ENCODE assay signal across 20 cellular contexts in genomic region chr16:84850714-84851113, GRCh38.
"Had no signal": no experiment of that assay in that cellular context is flagged by ENCODE, and none has a peak within 500 bp of the region (broad histone marks: within the 10 kb centered on the region; RNA-seq: fewer than 3 reads in every experiment).

No MANE protein-coding gene starts in this region.

- H3K4me3 ChIP-seq: prostate gland, right atrium auricular region, skin epidermis, suprapubic skin had no signal

- H3K27me3 ChIP-seq: right atrium auricular region, suprapubic skin had no signal

- H3K4me1 ChIP-seq: prostate gland, right atrium auricular region, suprapubic skin had no signal

- H3K9me3 ChIP-seq: prostate gland, right atrium auricular region, suprapubic skin had no signal

- H3K27ac Mint-ChIP-seq: activated CD4-positive, alpha-beta memory T cell treated with anti-CD3 and anti-CD28 coated beads, Interleukin-2, amount 10 ng/mL, durations not matched to agents 7 days and 5 days; activated naive CD4-positive, alpha-beta T cell treated with anti-CD3 and anti-CD28 coated beads, Interleukin-2, amount 10 ng/mL, durations not matched to agents 7 days and 5 days; activated naive CD8-positive, alpha-beta T cell treated with anti-CD3 and anti-CD28 coated beads, Interleukin-2, amount 50 U/mL, for 24 hours; activated T-helper 2 cell treated with anti-CD3 and anti-CD28 coated beads, Interferon-gamma antibody, Interleukin-2, Interleukin-4, amounts not matched to agents 10 μg/mL and 5 μg/mL and 100 μg/mL, durations not matched to agents 14 hours and 24 hours and 36 hours; naive B cell had no signal

- H3K27ac ChIP-seq: prostate gland, right atrium auricular region, skin epidermis, suprapubic skin had no signal

- ATAC-seq: activated naive CD8-positive, alpha-beta T cell treated with anti-CD3 and anti-CD28 coated beads, Interleukin-2, amount 50 U/mL, for 24 hours; stimulated activated naive CD8-positive, alpha-beta T cell treated with anti-CD3 and anti-CD28 coated beads, Interleukin-15, amount 100 ng/mL, for 72 hours had no signal

- H3K4me1 Mint-ChIP-seq: activated CD4-positive, alpha-beta memory T cell treated with anti-CD3 and anti-CD28 coated beads, Interleukin-2, amount 10 ng/mL, durations not matched to agents 7 days and 5 days; activated naive CD4-positive, alpha-beta T cell treated with anti-CD3 and anti-CD28 coated beads, Interleukin-2, amount 10 ng/mL, durations not matched to agents 7 days and 5 days; activated naive CD8-positive, alpha-beta T cell treated with anti-CD3 and anti-CD28 coated beads, Interleukin-2, amount 50 U/mL, for 24 hours; naive B cell; stimulated activated naive CD8-positive, alpha-beta T cell treated with anti-CD3 and anti-CD28 coated beads, Interleukin-15, amount 100 ng/mL, for 72 hours had no signal

- H3K4me3 Mint-ChIP-seq: activated CD4-positive, alpha-beta memory T cell treated with anti-CD3 and anti-CD28 coated beads, Interleukin-2, amount 10 ng/mL, durations not matched to agents 7 days and 5 days; activated naive CD4-positive, alpha-beta T cell treated with anti-CD3 and anti-CD28 coated beads, Interleukin-2, amount 10 ng/mL, durations not matched to agents 7 days and 5 days; activated naive CD8-positive, alpha-beta T cell treated with anti-CD3 and anti-CD28 coated beads, Interleukin-2, amount 50 U/mL, for 24 hours; naive B cell; neural crest cell; stimulated activated naive CD8-positive, alpha-beta T cell treated with anti-CD3 and anti-CD28 coated beads, Interleukin-15, amount 100 ng/mL, for 72 hours had no signal

- DNase-seq: activated CD4-positive, alpha-beta memory T cell treated with anti-CD3 and anti-CD28 coated beads, Interleukin-2, amount 10 ng/mL, durations not matched to agents 7 days and 5 days; activated CD4-positive, alpha-beta T cell treated with anti-CD3 and anti-CD28 coated beads for 48 hours; activated CD4-positive, CD25-positive, alpha-beta regulatory T cell; activated naive CD4-positive, alpha-beta T cell treated with anti-CD3 and anti-CD28 coated beads, Interleukin-2, amount 10 ng/mL, durations not matched to agents 7 days and 5 days; activated naive CD8-positive, alpha-beta T cell treated with anti-CD3 and anti-CD28 coated beads, Interleukin-2, amount 50 U/mL, for 24 hours; activated T-cell treated with anti-CD3 and anti-CD28 coated beads, Interleukin-2, amount 50 U/mL, for 1 hour; anterior cingulate cortex; cortex of kidney; erythroblast; glutamatergic neuron; naive B cell; stimulated activated CD4-positive, alpha-beta T cell treated with anti-CD3 and anti-CD28 coated beads, Interleukin-15, amount 100 ng/mL, for 24 hours; stimulated activated CD4-positive, alpha-beta T cell treated with anti-CD3 and anti-CD28 coated beads, Interleukin-2, amount 100 ng/mL, for 48 hours; stimulated activated naive CD8-positive, alpha-beta T cell treated with anti-CD3 and anti-CD28 coated beads, Interleukin-15, amount 100 ng/mL, for 72 hours had no signal

- H3K36me3 Mint-ChIP-seq: activated naive CD4-positive, alpha-beta T cell treated with anti-CD3 and anti-CD28 coated beads, Interleukin-2, amount 10 ng/mL, durations not matched to agents 7 days and 5 days had no signal

- H3K9me3 Mint-ChIP-seq: activated CD4-positive, alpha-beta memory T cell treated with anti-CD3 and anti-CD28 coated beads, Interleukin-2, amount 10 ng/mL, durations not matched to agents 7 days and 5 days; activated naive CD8-positive, alpha-beta T cell treated with anti-CD3 and anti-CD28 coated beads, Interleukin-2, amount 50 U/mL, for 24 hours; activated T-helper 2 cell treated with anti-CD3 and anti-CD28 coated beads, Interferon-gamma antibody, Interleukin-2, Interleukin-4, amounts not matched to agents 10 μg/mL and 5 μg/mL and 100 μg/mL, durations not matched to agents 14 hours and 24 hours and 36 hours; neural crest cell; stimulated activated naive CD8-positive, alpha-beta T cell treated with anti-CD3 and anti-CD28 coated beads, Interleukin-15, amount 100 ng/mL, for 72 hours had no signal
